In genomic region chr7:70091362-70091761, GRCh38 we compare ENCODE assay signal across 21 cellular contexts.
"Had no signal": no experiment of that assay in that cellular context is flagged by ENCODE, and none has a peak within 500 bp of the region (broad histone marks: within the 10 kb centered on the region; RNA-seq: fewer than 3 reads in every experiment).

No MANE protein-coding gene starts in this region.

- H3K4me1 ChIP-seq: ascending aorta had no signal

- H3K36me3 ChIP-seq: ascending aorta had no signal

- DNase-seq: activated B cell treated with CpG ODN at 0.5 μM for 24 hours; activated CD4-positive, alpha-beta T cell treated with anti-CD3 and anti-CD28 coated beads, Interleukin-2, amount 50 U/mL, for 1 hour; activated CD8-positive, alpha-beta T cell treated with anti-CD3 and anti-CD28 coated beads for 36 hours; activated effector memory CD4-positive, alpha-beta T cell treated with Interleukin-2 at 50 U/mL for 16 hours; activated naive CD4-positive, alpha-beta T cell; activated T-cell treated with anti-CD3 and anti-CD28 coated beads, Interleukin-2, amount 50 U/mL, for 24 hours; amniotic stem cell; body of pancreas; KG1; NCI-H1105; NCI-H1436 treated with DMSO at 0.1 percent for 48 hours; NCI-H187; NCI-H2081 treated with DMSO at 0.1 percent for 48 hours; NCI-H446; NCI-H526; SIG-M5; T-cell; T-helper 2 cell; T1000 had no signal

- H3K27ac ChIP-seq: ascending aorta, body of pancreas, SK-N-MC had no signal

- H3K4me3 ChIP-seq: ascending aorta, body of pancreas had no signal

- H3K27me3 ChIP-seq: ascending aorta, body of pancreas had no signal

- ATAC-seq: activated CD8-positive, alpha-beta T cell treated with anti-CD3 and anti-CD28 coated beads for 36 hours; body of pancreas; T-cell had no signal
